In genomic region chr6:144581807-144582537, GRCh38 we compare ENCODE assay signal across 9 cellular contexts.
DNase-seq lines count a peak whose midpoint lies in the region; ATAC-seq, FAIRE-seq and TF ChIP-seq lines count a peak whose summit lies in the region.
"Had no signal": no experiment of that assay in that cellular context is flagged by ENCODE, and none has a peak within 500 bp of the region (broad histone marks: within the 10 kb centered on the region; RNA-seq: fewer than 3 reads in every experiment).

No MANE protein-coding gene starts in this region.

- H3K36me3 ChIP-seq in A673 (ENCODE audit: insufficient read depth, low read length, poor library complexity, severe bottlenecking), result no peaks in the 10 kb centered on the region
- peaks cover 4 to 19% of the 10 kb centered on the region in 2 donors for H3K36me3 ChIP-seq in ascending aorta
- peaks cover 27% of the 10 kb centered on the region for H3K36me3 ChIP-seq in upper lobe of right lung

- ATAC-seq in upper lobe of right lung, result peak; percentile 72
- no peak for ATAC-seq in HG02571 (IDR thresholded peaks at IDR 0.05; ENCODE audit: unreplicated experiment)
- ATAC-seq in GM19035 (IDR thresholded peaks at IDR 0.05; ENCODE audit: unreplicated experiment), result no peak

- CTCF ChIA-PET in A673 (lab: Charles Lee), result no interaction called here

- H3K4me3 ChIP-seq in A673 (ENCODE audit: low read depth, low read length, poor library complexity, severe bottlenecking) (no peak overlapping the region), ascending aorta (no peak overlapping the region), upper lobe of right lung (no peak overlapping the region)

- TF ChIP-seq CTCF in A673 (conservative IDR thresholded peaks at IDR 0.05; ENCODE audit: low read depth, low read length) (peak; percentile 86), ascending aorta (IDR thresholded peaks at IDR 0.05) (peak in 2 of 3 experiments; percentile 11 to 48), upper lobe of right lung (IDR thresholded peaks at IDR 0.05) (peak; percentile 54)

- peaks cover 32% of the 10 kb centered on the region for H3K4me1 ChIP-seq in A673 (ENCODE audit: insufficient read depth, low read length, poor library complexity, severe bottlenecking)
- H3K4me1 ChIP-seq in ascending aorta, result no peaks in the 10 kb centered on the region
- H3K4me1 ChIP-seq in upper lobe of right lung, result peaks cover 22% of the 10 kb centered on the region

- H3K27me3 ChIP-seq in A673 (replicated peaks; ENCODE audit: insufficient read depth, low read depth, low read length, poor library complexity), result no peaks in the 10 kb centered on the region
- H3K27me3 ChIP-seq in ascending aorta, result no peaks in the 10 kb centered on the region
- no peaks in the 10 kb centered on the region for H3K27me3 ChIP-seq in upper lobe of right lung

- POLR2A ChIA-PET in A673 (lab: Charles Lee; ENCODE audit: low non-redundant PET), result interaction anchor here (0.7 kb wide), 1 partner anchor 371 kb away, joined by 3 read pairs; no protein-coding TSS in a partner anchor

- no peak overlapping the region for H3K27ac ChIP-seq in A673 (ENCODE audit: low read depth, low read length, poor library complexity, severe bottlenecking)
- no peak overlapping the region for H3K27ac ChIP-seq in ascending aorta
- no peak overlapping the region for H3K27ac ChIP-seq in upper lobe of right lung

- DNase-seq in A673 (ENCODE audit: low spot score) (peak; percentile 71), GM12891 (ENCODE audit: insufficient read length, low spot score) (no peak), NCI-H524 treated with DMSO at 0.1 percent for 48 hours (lab: John Stamatoyannopoulos, UW) (peak; percentile 10), ascending aorta (ENCODE audit: low spot score in 2 of 2) (no peak), iris pigment epithelial cell (ENCODE audit: low read depth) (peak; percentile 51), upper lobe of right lung (no peak)

- intact Hi-C loops in A673 (cut with micrococcal nuclease; ENCODE audit: unreplicated experiment) (loop anchor here (5.0 to 10.0 kb wide), 4 partner anchors 365 to 1305 kb away; no protein-coding TSS in a partner anchor), ascending aorta (cut with DNase I) (loop anchor here (10.0 kb wide), 1 partner anchor 633 kb away; no protein-coding TSS in a partner anchor), upper lobe of right lung (cut with DNase I) (no loop called here)

- no TSS peak for BruUV-seq in A673 (replicated peaks; lab: Mats Ljungman, UMichigan)

- FAIRE-seq in GM12891 (lab: Jason Lieb, UNC), result peak; percentile 81
- FAIRE-seq: colon had no signal

- H3K9me3 ChIP-seq in A673 (ENCODE audit: low read depth, low read length, poor library complexity, severe bottlenecking) (no peaks in the 10 kb centered on the region), ascending aorta (no peaks in the 10 kb centered on the region), upper lobe of right lung (no peaks in the 10 kb centered on the region)

- TF ChIP-seq POLR2A in GM12891 (IDR thresholded peaks at IDR 0.05; ENCODE audit: low read depth, low read length), result no peak

TF ChIP-seq in GM12891, 5 proteins besides CTCF, POLR2A, EP300 and RAD21:
- TF ChIP-seq POU2F2 (IDR thresholded peaks at IDR 0.05; ENCODE audit: low read depth, low read length) (no peak), PAX5 (IDR thresholded peaks at IDR 0.05; ENCODE audit: insufficient read depth, low read length, severe bottlenecking) (no peak), POLR2AphosphoS5 (IDR thresholded peaks at IDR 0.05; ENCODE audit: low read depth, low read length) (no peak), SPI1 (IDR thresholded peaks at IDR 0.05; ENCODE audit: low read depth, low read length) (no peak), TAF1 (IDR thresholded peaks at IDR 0.05; ENCODE audit: low read depth, low read length) (no peak)

Comparison
In these comparisons a context has a peak if more than half of its experiments do, and no peak if none do; other contexts are left out.
1. DNase-seq: peak in A673 (single experiment), NCI-H524 treated with DMSO at 0.1 percent for 48 hours (single experiment) and iris pigment epithelial cell (single experiment); none in GM12891 (single experiment), ascending aorta (0 of 2) and upper lobe of right lung (single experiment).
2. CTCF ChIP-seq: peak in every context shown above with its lines; median percentile 86 in A673; 54 in upper lobe of right lung; 30 in ascending aorta.